In the genomic region with DNA sequence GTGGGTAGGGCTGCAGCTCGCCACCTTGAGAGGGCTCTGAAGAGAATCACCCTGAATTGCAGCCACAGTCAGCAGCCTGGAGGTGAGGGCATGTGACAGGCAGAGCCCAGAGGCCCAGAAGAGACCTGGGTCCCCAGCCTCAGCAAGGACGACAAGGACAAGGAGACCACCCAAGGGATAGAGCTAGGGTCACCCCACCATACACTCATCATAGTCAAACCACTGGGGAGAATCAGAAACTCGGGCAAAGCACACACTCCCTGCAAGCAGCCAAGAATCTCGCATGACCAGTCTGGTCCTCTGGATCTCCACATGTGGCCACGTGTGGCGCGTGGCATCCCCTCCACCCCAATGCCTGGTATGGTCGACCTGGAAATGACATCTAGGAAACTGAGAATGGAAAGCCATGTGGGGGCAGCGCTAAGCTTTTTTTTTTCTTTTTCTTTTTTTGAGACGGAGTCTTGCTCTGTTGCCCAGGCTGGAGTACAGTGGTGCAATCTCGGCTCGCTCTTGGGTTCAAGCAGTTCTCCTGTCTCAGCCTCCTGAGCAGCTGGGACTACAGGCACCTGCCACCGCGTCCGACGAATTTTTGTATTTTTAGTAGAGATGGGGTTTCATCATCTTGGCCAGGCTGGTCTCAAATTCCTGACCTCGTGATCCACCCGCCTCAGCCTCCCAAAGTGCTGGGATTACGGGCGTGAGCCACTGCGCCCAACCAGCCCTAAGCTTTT, we compare ENCODE assay signal across 28 cellular contexts.
"Had no signal": no experiment of that assay in that cellular context is flagged by ENCODE, and none has a peak within 500 bp of the region (broad histone marks: within the 10 kb centered on the region; RNA-seq: fewer than 3 reads in every experiment).

No MANE protein-coding gene starts in this region.

- ATAC-seq: activated CD4-positive, alpha-beta T cell treated with anti-CD3 and anti-CD28 coated beads for 36 hours; effector memory CD8-positive, alpha-beta T cell; left lung; naive thymus-derived CD4-positive, alpha-beta T cell had no signal

- H3K9me3 Mint-ChIP-seq: activated B cell treated with CpG ODN at 0.5 μM for 24 hours; activated T-cell treated with anti-CD3 and anti-CD28 coated beads, Interleukin-2, amount 50 U/mL, for 24 hours; activated T-helper 2 cell treated with anti-CD3 and anti-CD28 coated beads, Interferon-gamma antibody, Interleukin-2, Interleukin-4, amounts not matched to agents 10 μg/mL and 5 μg/mL and 100 μg/mL, durations not matched to agents 14 hours and 24 hours and 36 hours; effector memory CD8-positive, alpha-beta T cell had no signal

- H3K9me3 ChIP-seq: adrenal gland, ascending aorta, colonic mucosa, esophagus muscularis mucosa, left lung, spleen, testis had no signal

- H3K36me3 Mint-ChIP-seq: activated naive CD8-positive, alpha-beta T cell; naive thymus-derived CD4-positive, alpha-beta T cell had no signal

- H3K27ac ChIP-seq: adrenal gland, ascending aorta, colonic mucosa, dorsolateral prefrontal cortex, esophagus muscularis mucosa, hepatocyte, left lung, spleen, testis had no signal

- H3K4me3 Mint-ChIP-seq: activated B cell treated with CpG ODN at 0.5 μM for 24 hours; activated CD4-positive, alpha-beta T cell treated with anti-CD3 and anti-CD28 coated beads for 36 hours; activated naive CD8-positive, alpha-beta T cell; activated T-cell treated with anti-CD3 and anti-CD28 coated beads, Interleukin-2, amount 50 U/mL, for 24 hours had no signal

- DNase-seq: activated B cell treated with CpG ODN at 0.5 μM for 24 hours; activated CD4-positive, alpha-beta T cell treated with anti-CD3 and anti-CD28 coated beads for 36 hours; activated CD4-positive, alpha-beta T cell treated with anti-CD3 and anti-CD28 coated beads, Interleukin-2, amount 50 U/mL, for 4 hours; activated CD8-positive, alpha-beta memory T cell treated with anti-CD3 and anti-CD28 coated beads for 24 hours; activated CD8-positive, alpha-beta memory T cell treated with anti-CD3 and anti-CD28 coated beads, Interleukin-2, amount 50 U/mL, for 4 hours; activated naive CD4-positive, alpha-beta T cell; activated T-cell treated with anti-CD3 and anti-CD28 coated beads, Interleukin-2, amount 50 U/mL, for 24 hours; adrenal gland; colonic mucosa; dorsolateral prefrontal cortex; effector memory CD8-positive, alpha-beta T cell; glutamatergic neuron; kidney glomerular epithelial cell; naive thymus-derived CD4-positive, alpha-beta T cell; occipital lobe; retina; spleen; stimulated activated CD4-positive, alpha-beta T cell treated with anti-CD3 and anti-CD28 coated beads, Interleukin-4, amount 100 ng/mL, for 1 hour; stimulated activated naive CD4-positive, alpha-beta T cell; T-helper 9 cell; testis; trophoblast cell had no signal

- H3K36me3 ChIP-seq: adrenal gland, ascending aorta, colonic mucosa, esophagus muscularis mucosa, left lung, spleen had no signal

- H3K27ac Mint-ChIP-seq: activated B cell treated with CpG ODN at 0.5 μM for 24 hours; activated CD4-positive, alpha-beta T cell treated with anti-CD3 and anti-CD28 coated beads for 36 hours; activated naive CD8-positive, alpha-beta T cell; activated T-cell treated with anti-CD3 and anti-CD28 coated beads, Interleukin-2, amount 50 U/mL, for 24 hours; activated T-helper 2 cell treated with anti-CD3 and anti-CD28 coated beads, Interferon-gamma antibody, Interleukin-2, Interleukin-4, amounts not matched to agents 10 μg/mL and 5 μg/mL and 100 μg/mL, durations not matched to agents 14 hours and 24 hours and 36 hours; effector memory CD8-positive, alpha-beta T cell; naive thymus-derived CD4-positive, alpha-beta T cell had no signal

- H3K4me1 ChIP-seq: colonic mucosa had no signal

- H3K4me3 ChIP-seq: adrenal gland, ascending aorta, colonic mucosa, dorsolateral prefrontal cortex, esophagus muscularis mucosa, hepatocyte, left lung, spleen, testis had no signal

- H3K27me3 ChIP-seq: adrenal gland, ascending aorta, testis had no signal

- H3K27me3 Mint-ChIP-seq: activated CD4-positive, alpha-beta T cell treated with anti-CD3 and anti-CD28 coated beads for 36 hours; activated naive CD8-positive, alpha-beta T cell; activated T-cell treated with anti-CD3 and anti-CD28 coated beads, Interleukin-2, amount 50 U/mL, for 24 hours; effector memory CD8-positive, alpha-beta T cell had no signal
